1 cellular context compared by ENCODE assay signal in genomic region chr9:71911061-71911907, GRCh38.
TF ChIP-seq lines count a peak whose summit lies in the region.

ABHD17B (minus strand) TSS chr9:71911193; CDS start chr9:71875080, 36,113 bp downstream.
C9orf85 (plus strand) TSS chr9:71911639; CDS start chr9:71911735, 96 bp downstream.

TF ChIP-seq in A549, 52 proteins besides CTCF, POLR2A, EP300 and RAD21 (continued from another document):
- no peak for TF ChIP-seq HOXB5 (CRISPR knock-in tag; IDR thresholded peaks at IDR 0.05)
- TF ChIP-seq CEBPB (IDR thresholded peaks at IDR 0.05): 0 out of 4 replicates have a peak, but pooled peaks of 1 of the 2 experiments have one; percentile 3
- no peak for TF ChIP-seq CHD4 (IDR thresholded peaks at IDR 0.05; ENCODE audit: borderline replicate concordance)
- no peak for TF ChIP-seq SMC3 (IDR thresholded peaks at IDR 0.05)
- TF ChIP-seq PHF8 (IDR thresholded peaks at IDR 0.05; ENCODE audit: borderline replicate concordance, low read depth): peak; percentile 61; the same call in 1 of the 2 replicates
- 0 out of 2 replicates have a peak, but pooled peaks have one; percentile 55 for TF ChIP-seq KDM5A (IDR thresholded peaks at IDR 0.05)
- TF ChIP-seq REST (IDR thresholded peaks at IDR 0.05): no peak
- no peak for TF ChIP-seq RARB (CRISPR knock-in tag; IDR thresholded peaks at IDR 0.05)
TF ChIP-seq in A549: peak in this region for 10.
